Comparison of ENCODE assay signal across 19 cellular contexts in the genomic region with DNA sequence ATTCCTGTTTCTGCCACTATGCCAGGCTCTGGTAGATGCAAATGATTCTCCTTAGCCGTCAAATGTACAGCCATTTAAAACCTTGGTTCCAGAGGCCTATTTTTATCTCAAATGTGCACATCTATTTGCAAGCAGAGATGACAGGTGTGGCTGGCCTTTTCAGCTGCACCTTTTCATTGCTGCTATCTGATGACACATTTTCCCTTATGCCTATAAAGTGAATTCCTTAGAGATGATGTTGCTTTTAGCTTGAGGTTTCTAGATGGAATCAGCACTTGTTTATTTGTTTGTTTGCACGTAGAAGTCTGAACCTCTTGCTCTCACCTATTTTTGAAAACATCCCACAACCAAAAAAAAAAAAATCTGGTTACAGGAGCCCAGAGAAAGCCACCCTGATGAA.
"Had no signal": no experiment of that assay in that cellular context is flagged by ENCODE, and none has a peak within 500 bp of the region (broad histone marks: within the 10 kb centered on the region; RNA-seq: fewer than 3 reads in every experiment).

No MANE protein-coding gene starts in this region.

- ATAC-seq: activated CD4-positive, alpha-beta T cell treated with anti-CD3 and anti-CD28 coated beads for 36 hours; left lung; naive thymus-derived CD8-positive, alpha-beta T cell had no signal

- H3K27ac ChIP-seq: coronary artery, hepatocyte, left lung, thoracic aorta, upper lobe of left lung had no signal

- H3K4me3 ChIP-seq: coronary artery, hepatocyte, left lung, lung, thoracic aorta, upper lobe of left lung had no signal

- H3K9me3 ChIP-seq: left lung, thoracic aorta, upper lobe of left lung had no signal

- DNase-seq: activated B cell treated with CpG ODN at 0.5 μM for 24 hours; activated CD4-positive, alpha-beta T cell treated with anti-CD3 and anti-CD28 coated beads for 36 hours; activated CD4-positive, alpha-beta T cell treated with anti-CD3 and anti-CD28 coated beads, Interleukin-2, amount 50 U/mL, for 4 hours; activated naive CD4-positive, alpha-beta T cell treated with Interleukin-2 at 50 U/mL for 16 hours; activated naive CD8-positive, alpha-beta T cell treated with anti-CD3 and anti-CD28 coated beads for 36 hours; activated T-cell treated with anti-CD3 and anti-CD28 coated beads, Interleukin-2, amount 50 U/mL, for 48 hours; endodermal cell; immature natural killer cell; left lung; naive thymus-derived CD8-positive, alpha-beta T cell; retina; stimulated activated CD4-positive, alpha-beta T cell treated with anti-CD3 and anti-CD28 coated beads, Interleukin-4, amount 100 ng/mL, for 24 hours; stimulated activated naive CD4-positive, alpha-beta T cell treated with Interleukin-2 at 50 U/mL for 16 hours; T1000; upper lobe of left lung had no signal

- H3K4me1 ChIP-seq: left lung, upper lobe of left lung had no signal

- H3K27me3 ChIP-seq: hepatocyte, left lung, upper lobe of left lung had no signal

- H3K36me3 ChIP-seq: left lung, thoracic aorta, upper lobe of left lung had no signal
